Comparison of ENCODE assay signal across 8 cellular contexts in genomic region chr2:238061310-238062202, GRCh38. TPM values are rescaled to one million over a fixed set of nuclear protein-coding genes. Genes with fewer than 3 reads are reported as not detected.
DNase-seq lines count a peak whose midpoint lies in the region; ATAC-seq and TF ChIP-seq lines count a peak whose summit lies in the region.

No MANE protein-coding gene starts in this region.

- no peaks in the 10 kb centered on the region for H3K9me3 ChIP-seq in osteoblast (ENCODE audit: low read depth, low read length)

- H3K79me2 ChIP-seq in osteoblast (ENCODE audit: insufficient read depth, low read length), result peaks cover 8% of the 10 kb centered on the region

- H4K20me1 ChIP-seq in osteoblast (ENCODE audit: insufficient read depth, low read length), result no peaks in the 10 kb centered on the region

- DNase-seq in A172 (ENCODE audit: low spot score) (peak; percentile 42), NCI-H510A (lab: John Stamatoyannopoulos, UW) (peak; percentile 51), fibroblast of villous mesenchyme (ENCODE audit: low read depth) (peak; percentile 37), osteoblast (ENCODE audit: insufficient read length, low spot score, missing footprints) (peak; percentile 88), superior temporal gyrus (ENCODE audit: extremely low spot score) (no peak)
- peak; percentile 69 for DNase-seq in activated CD8-positive, alpha-beta memory T cell treated with anti-CD3 and anti-CD28 coated beads, Interleukin-2, amount 50 U/mL, for 48 hours

- TF ChIP-seq CTCF in fibroblast of villous mesenchyme (IDR thresholded peaks at IDR 0.05; ENCODE audit: insufficient read depth, low read depth, low read length) (no peak), osteoblast (IDR thresholded peaks at IDR 0.05; ENCODE audit: extremely low read depth, low read depth, low read length) (no peak)

- H3K4me1 ChIP-seq in osteoblast (ENCODE audit: insufficient read depth, low read length), result peaks cover 13% of the 10 kb centered on the region

- ATAC-seq in HG02884 (IDR thresholded peaks at IDR 0.05; ENCODE audit: unreplicated experiment), result peak; percentile 21

- peak overlapping the region; percentile 72 for H3K4me3 ChIP-seq in GM08714 (ENCODE audit: low read length)
- H3K4me3 ChIP-seq in fibroblast of villous mesenchyme (ENCODE audit: low read depth, low read length), result peak overlapping the region; percentile 90
- H3K4me3 ChIP-seq in osteoblast (ENCODE audit: insufficient read depth, low read length), result peak overlapping the region; percentile 93

- H3K4me2 ChIP-seq in osteoblast (ENCODE audit: insufficient read depth, low read length), result peak overlapping the region; percentile 97

- peaks cover 3% of the 10 kb centered on the region for H3K36me3 ChIP-seq in osteoblast (ENCODE audit: insufficient read depth, low read length)

- no peaks in the 10 kb centered on the region for H3K27me3 ChIP-seq in osteoblast (ENCODE audit: insufficient read depth, low read length)

- H3K27ac ChIP-seq in osteoblast (ENCODE audit: low read depth, low read length), result peak overlapping the region; percentile 62

- peak overlapping the region; percentile 95 for H2AFZ ChIP-seq in osteoblast (ENCODE audit: low read length)

RNA-seq across cellular contexts. Expression of gene SCLY, which starts 0.8 kb away (rescaled TPM):
- 40.8 and 79.9 TPM in 2 replicates for total RNA-seq in A172 (2014; rRNA removed; shearing (Covaris generic))
- total RNA-seq in fibroblast of villous mesenchyme (12.6 and 18.6 TPM in 2 replicates), osteoblast (11.6 and 12.4 TPM in 2 replicates)

RNA-seq across cellular contexts. Expression of gene ESPNL, which starts 38.6 kb away (rescaled TPM):
- 0.29 TPM in 1 of 2 replicates, not detected in the other for total RNA-seq in A172 (2014; rRNA removed; shearing (Covaris generic))
- total RNA-seq in fibroblast of villous mesenchyme, result 1.3 and 4.2 TPM in 2 replicates
- 1.8 and 9.8 TPM in 2 replicates for total RNA-seq in osteoblast
